In genomic region chr7:12199363-12199762, GRCh38 we compare ENCODE assay signal across 21 cellular contexts. TPM values are rescaled to one million over a fixed set of nuclear protein-coding genes. Genes with fewer than 3 reads are reported as not detected.
DNase-seq lines count a peak whose midpoint lies in the region; ATAC-seq and TF ChIP-seq lines count a peak whose summit lies in the region.
"Had no signal": no experiment of that assay in that cellular context is flagged by ENCODE, and none has a peak within 500 bp of the region (broad histone marks: within the 10 kb centered on the region; RNA-seq: fewer than 3 reads in every experiment).

No MANE protein-coding gene starts in this region.

- H3K9me3 ChIP-seq in CD4-positive, alpha-beta T cell (ENCODE audit: control insufficient read depth, low read length): no peaks in the 10 kb centered on the region
- H3K9me3 ChIP-seq: psoas muscle had no signal

- ATAC-seq in HG03175 (IDR thresholded peaks at IDR 0.05; ENCODE audit: unreplicated experiment): no peak
- no peak for ATAC-seq in CD4-positive, alpha-beta T cell (ENCODE audit: poor library complexity)
- no peak for ATAC-seq in HG03460 (IDR thresholded peaks at IDR 0.05; ENCODE audit: unreplicated experiment)
- ATAC-seq: naive thymus-derived CD8-positive, alpha-beta T cell; psoas muscle had no signal

- CTCF ChIA-PET in CD4-positive, alpha-beta T cell (lab: Charles Lee): interaction anchor here (1.5 kb wide), 1 partner anchor 30 kb away, joined by 3 read pairs; no protein-coding TSS in a partner anchor

- no peaks in the 10 kb centered on the region for H3K27me3 ChIP-seq in CD4-positive, alpha-beta T cell (ENCODE audit: control insufficient read depth, insufficient read depth, low read length)

- no peak overlapping the region for H3K4me3 ChIP-seq in choroid plexus epithelial cell (ENCODE audit: low read depth, low read length)
- H3K4me3 ChIP-seq: psoas muscle had no signal

- H3K4me1 Mint-ChIP-seq in CD4-positive, alpha-beta T cell (ENCODE audit: low read depth): no peaks in the 10 kb centered on the region
- H3K4me1 Mint-ChIP-seq: activated CD4-positive, alpha-beta memory T cell treated with anti-CD3 and anti-CD28 coated beads, Interleukin-2, amount 10 ng/mL, durations not matched to agents 7 days and 5 days; CD8-positive, alpha-beta memory T cell had no signal

- no peak overlapping the region for H3K4me3 Mint-ChIP-seq in CD4-positive, alpha-beta T cell
- H3K4me3 Mint-ChIP-seq: activated CD4-positive, alpha-beta memory T cell treated with anti-CD3 and anti-CD28 coated beads, Interleukin-2, amount 10 ng/mL, durations not matched to agents 7 days and 5 days; activated naive CD8-positive, alpha-beta T cell treated with anti-CD3 and anti-CD28 coated beads for 36 hours; CD8-positive, alpha-beta memory T cell; naive thymus-derived CD8-positive, alpha-beta T cell had no signal

- in situ Hi-C loops in Caki2 (cut with HindIII; ENCODE audit: low pct_unique_long_range_greater_than_20kb, low sequenced_read_pairs): no loop called here
- in situ Hi-C loops in G401 (cut with HindIII; ENCODE audit: low sequenced_read_pairs): no loop called here

- no peaks in the 10 kb centered on the region for H3K27me3 Mint-ChIP-seq in CD4-positive, alpha-beta T cell
- H3K27me3 Mint-ChIP-seq: activated naive CD8-positive, alpha-beta T cell treated with anti-CD3 and anti-CD28 coated beads for 36 hours had no signal

- H3K27ac ChIP-seq in CD4-positive, alpha-beta T cell (ENCODE audit: low read depth, low read length): no peak overlapping the region
- H3K27ac ChIP-seq: psoas muscle, VCaP had no signal

- TF ChIP-seq CTCF in choroid plexus epithelial cell (conservative IDR thresholded peaks at IDR 0.05; ENCODE audit: low read depth, low read length): no peak
- no peak for TF ChIP-seq CTCF in CD4-positive, alpha-beta T cell (IDR thresholded peaks at IDR 0.05)

- no peaks in the 10 kb centered on the region for H3K9me3 Mint-ChIP-seq in CD4-positive, alpha-beta T cell
- H3K9me3 Mint-ChIP-seq: activated CD4-positive, alpha-beta memory T cell treated with anti-CD3 and anti-CD28 coated beads, Interleukin-2, amount 10 ng/mL, durations not matched to agents 7 days and 5 days; activated naive CD8-positive, alpha-beta T cell treated with anti-CD3 and anti-CD28 coated beads for 36 hours; CD8-positive, alpha-beta memory T cell; naive thymus-derived CD8-positive, alpha-beta T cell had no signal

- DNase-seq in Caki2 (ENCODE audit: low read depth): peak; percentile 58
- peak; percentile 71 for DNase-seq in NCI-H226
- peak; percentile 67 for DNase-seq in choroid plexus epithelial cell (ENCODE audit: low read depth)
- DNase-seq in kidney tubule cell (ENCODE audit: low spot score): peak; percentile 60
- no peak for DNase-seq in G401 (ENCODE audit: low spot score)
- DNase-seq in CD4-positive, alpha-beta T cell: no peak
- DNase-seq: activated CD4-positive, alpha-beta memory T cell treated with anti-CD3 and anti-CD28 coated beads, Interleukin-2, amount 10 ng/mL, durations not matched to agents 7 days and 5 days; activated naive CD8-positive, alpha-beta T cell treated with anti-CD3 and anti-CD28 coated beads for 36 hours; activated T-cell treated with anti-CD3 and anti-CD28 coated beads, Interleukin-2, amount 50 U/mL, for 48 hours; CD8-positive, alpha-beta memory T cell; central memory CD4-positive, alpha-beta T cell; effector memory CD4-positive, alpha-beta T cell; MM.1S; naive thymus-derived CD8-positive, alpha-beta T cell; NCI-H2081; NCI-H69; psoas muscle; stimulated activated CD4-positive, alpha-beta T cell treated with anti-CD3 and anti-CD28 coated beads, Interleukin-15, amount 100 ng/mL, for 24 hours had no signal

- POLR2A ChIA-PET in CD4-positive, alpha-beta T cell (lab: Charles Lee): interaction anchor here (2.0 kb wide), 1 partner anchor 12 kb away, joined by 10 read pairs; the partner anchor contains the start of gene TMEM106B

- intact Hi-C loops in CD4-positive, alpha-beta T cell (cut with DNase I, micrococcal nuclease): no loop called here

- no peaks in the 10 kb centered on the region for H3K36me3 Mint-ChIP-seq in CD4-positive, alpha-beta T cell (ENCODE audit: low read depth)
- H3K36me3 Mint-ChIP-seq: activated naive CD8-positive, alpha-beta T cell treated with anti-CD3 and anti-CD28 coated beads for 36 hours; CD8-positive, alpha-beta memory T cell; naive thymus-derived CD8-positive, alpha-beta T cell had no signal

- no peak overlapping the region for H3K27ac Mint-ChIP-seq in CD4-positive, alpha-beta T cell
- H3K27ac Mint-ChIP-seq: activated CD4-positive, alpha-beta memory T cell treated with anti-CD3 and anti-CD28 coated beads, Interleukin-2, amount 10 ng/mL, durations not matched to agents 7 days and 5 days; activated naive CD8-positive, alpha-beta T cell treated with anti-CD3 and anti-CD28 coated beads for 36 hours; CD8-positive, alpha-beta memory T cell; naive thymus-derived CD8-positive, alpha-beta T cell had no signal

RNA-seq across cellular contexts. Expression of gene TMEM106B, which starts 11.7 kb away (rescaled TPM):
- 61.6 and 89.6 TPM in 2 replicates for total RNA-seq in Caki2 (2014; rRNA removed; shearing (Covaris generic); ENCODE audit: low replicate concordance)
- total RNA-seq in G401 (2014; rRNA removed; shearing (Covaris generic)): 40.0 and 57.2 TPM in 2 replicates
- total RNA-seq in CD4-positive, alpha-beta T cell: 10 to 100 TPM; 16.9 to 17.5 TPM

Comparison
In these comparisons a context has a peak if more than half of its experiments do, and no peak if none do; other contexts are left out.
1. DNase-seq: peak in Caki2 (single experiment), NCI-H226 (single experiment), choroid plexus epithelial cell (single experiment) and kidney tubule cell (single experiment); none in G401 (single experiment) and CD4-positive, alpha-beta T cell (0 of 10).